Comparison of ENCODE assay signal across 10 cellular contexts in the genomic region with DNA sequence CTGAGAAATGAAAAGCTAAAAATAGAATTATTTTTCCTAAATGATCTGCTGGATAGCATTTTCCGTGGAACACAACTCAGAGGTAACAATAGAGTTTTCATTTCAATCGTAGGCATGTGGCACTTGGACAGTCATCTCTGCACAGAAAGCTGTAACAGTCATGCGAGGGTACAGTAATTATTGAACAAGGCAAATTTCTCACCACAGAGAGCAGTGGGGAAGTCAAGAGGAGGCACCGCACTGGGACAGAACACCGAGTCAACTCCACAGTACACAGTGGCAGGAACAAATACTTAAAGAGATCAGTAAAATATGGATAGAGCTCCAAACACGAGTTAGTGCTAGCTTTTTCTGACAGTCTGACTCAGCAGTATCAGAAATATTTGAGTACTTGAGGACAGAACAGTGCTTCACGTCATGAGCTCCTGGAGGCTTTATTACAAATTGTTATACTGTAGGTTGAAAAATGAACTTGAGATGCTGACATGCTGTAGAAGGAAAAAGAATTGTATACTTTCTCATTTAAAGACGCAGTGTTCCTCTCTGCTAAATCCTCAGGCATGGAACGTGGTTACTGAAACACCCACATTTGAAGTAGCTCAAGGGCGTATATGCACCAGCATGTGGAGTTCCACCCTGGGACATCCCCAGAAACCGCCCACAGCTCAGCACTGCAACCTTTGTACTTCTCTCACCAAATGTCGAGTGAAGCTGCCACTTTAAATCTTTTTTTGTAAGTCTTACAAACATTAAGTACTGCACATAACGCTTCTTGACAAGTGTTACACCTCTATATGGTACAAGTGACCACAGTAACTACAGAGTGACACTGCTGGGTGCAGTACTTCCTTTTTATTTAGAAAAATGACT. TPM values are rescaled to one million over a fixed set of nuclear protein-coding genes. Genes with fewer than 3 reads are reported as not detected.
A peak's percentile ranks its signal among the peaks of the same experiment; 100 is the strongest.
DNase-seq lines count a peak whose midpoint lies in the region; ATAC-seq and TF ChIP-seq lines count a peak whose summit lies in the region.
"Had no signal": no experiment of that assay in that cellular context is flagged by ENCODE, and none has a peak within 500 bp of the region (broad histone marks: within the 10 kb centered on the region; RNA-seq: fewer than 3 reads in every experiment).

No MANE protein-coding gene starts in this region.

- peak; percentile 85 to 86 for ATAC-seq in stimulated activated naive B cell treated with anti-CD40 and anti-IgM and Interleukin-4, amounts not matched to agents 10 μg/mL and 1 μg/mL and 100 μg/mL, for 72 hours (replicated peaks)
- no peak for ATAC-seq in psoas muscle
- ATAC-seq: left lung had no signal

- TF ChIP-seq CTCF in psoas muscle (IDR thresholded peaks at IDR 0.05) = no peak

- H3K36me3 ChIP-seq in psoas muscle (ENCODE audit: insufficient read depth in 1 of 2, low read depth in 1 of 2) = peaks cover 10 to 87% of the 10 kb centered on the region in 2 donors

- H3K9me3 Mint-ChIP-seq in immature natural killer cell = no peaks in the 10 kb centered on the region
- H3K9me3 Mint-ChIP-seq in stimulated activated naive B cell treated with anti-CD40 and anti-IgM and Interleukin-4, amounts not matched to agents 10 μg/mL and 1 μg/mL and 100 μg/mL, for 72 hours = no peaks in the 10 kb centered on the region

- H3K27me3 ChIP-seq in psoas muscle (ENCODE audit: insufficient read depth in 3 of 3, low read length in 2 of 3) = no peaks in the 10 kb centered on the region
- H3K27me3 ChIP-seq: left lung had no signal

- H3K4me3 Mint-ChIP-seq in immature natural killer cell = peak overlapping the region; percentile 79 to 96 (median 84)
- H3K4me3 Mint-ChIP-seq in stimulated activated naive B cell treated with anti-CD40 and anti-IgM and Interleukin-4, amounts not matched to agents 10 μg/mL and 1 μg/mL and 100 μg/mL, for 72 hours = no peak overlapping the region

- peaks cover 12 to 35% (median 33%) of the 10 kb centered on the region in 3 donors for H3K27me3 Mint-ChIP-seq in immature natural killer cell (ENCODE audit: low read depth in 3 of 3)
- no peaks in the 10 kb centered on the region for H3K27me3 Mint-ChIP-seq in stimulated activated naive B cell treated with anti-CD40 and anti-IgM and Interleukin-4, amounts not matched to agents 10 μg/mL and 1 μg/mL and 100 μg/mL, for 72 hours

- H3K27ac Mint-ChIP-seq in immature natural killer cell = peak overlapping the region; percentile 98 to 100 (median 99)
- H3K27ac Mint-ChIP-seq in stimulated activated naive B cell treated with anti-CD40 and anti-IgM and Interleukin-4, amounts not matched to agents 10 μg/mL and 1 μg/mL and 100 μg/mL, for 72 hours = no peak overlapping the region

- peaks cover 99 to 100% of the 10 kb centered on the region in 2 donors for H3K4me1 Mint-ChIP-seq in immature natural killer cell
- peaks cover 16 to 30% of the 10 kb centered on the region in 2 donors for H3K4me1 Mint-ChIP-seq in stimulated activated naive B cell treated with anti-CD40 and anti-IgM and Interleukin-4, amounts not matched to agents 10 μg/mL and 1 μg/mL and 100 μg/mL, for 72 hours

- DNase-seq in activated CD8-positive, alpha-beta memory T cell treated with anti-CD3 and anti-CD28 coated beads for 4 hours (ENCODE audit: low read depth in 2 of 2) = peak; percentile 25 to 33
- no peak for DNase-seq in activated CD8-positive, alpha-beta memory T cell treated with anti-CD3 and anti-CD28 coated beads for 24 hours
- peak; percentile 51 to 64 for DNase-seq in activated CD4-positive, alpha-beta T cell treated with anti-CD3 and anti-CD28 coated beads, Interleukin-2, amount 50 U/mL, for 48 hours
- DNase-seq in immature natural killer cell (peak; percentile 79 to 85 (median 83)), psoas muscle (no peak), SIG-M5 treated with dmso at 0.1 percent for 504 hours (lab: John Stamatoyannopoulos, UW; ENCODE audit: unreplicated experiment) (no peak), GM03348 (ENCODE audit: low spot score) (no peak)
- peak; percentile 31 for DNase-seq in stimulated activated naive B cell treated with anti-CD40 and anti-IgM and Interleukin-4, amounts not matched to agents 10 μg/mL and 1 μg/mL and 100 μg/mL, for 72 hours
- DNase-seq: left lung, T-helper 9 cell had no signal

- H3K27ac ChIP-seq in psoas muscle = no peak overlapping the region

- H3K4me1 ChIP-seq in psoas muscle = no peaks in the 10 kb centered on the region

- no peak overlapping the region for H3K4me3 ChIP-seq in psoas muscle
- H3K4me3 ChIP-seq: left lung had no signal

- 74 to 84% (median 79%) methylated on average over 13 of the region's 13 CpGs for WGBS in psoas muscle, 3 donors

- H3K9me3 ChIP-seq in psoas muscle = no peaks in the 10 kb centered on the region
- H3K9me3 ChIP-seq: left lung had no signal

- peaks cover 31 to 43% (median 31%) of the 10 kb centered on the region in 3 donors for H3K36me3 Mint-ChIP-seq in immature natural killer cell
- peaks cover 41 to 64% of the 10 kb centered on the region in 2 donors for H3K36me3 Mint-ChIP-seq in stimulated activated naive B cell treated with anti-CD40 and anti-IgM and Interleukin-4, amounts not matched to agents 10 μg/mL and 1 μg/mL and 100 μg/mL, for 72 hours

- intact Hi-C loops in psoas muscle (cut with DNase I) = no loop called here

RNA-seq across cellular contexts. Expression of gene YPEL1, which starts 27.4 kb away (rescaled TPM):
- 100 to 1,000 TPM in 2 of 3 donors, 10 to 100 TPM in 1; 72.9 to 100 (median 100) TPM for polyA plus RNA-seq in immature natural killer cell
- 10 to 100 TPM in 2 of 4 donors, 1 to 10 TPM in 2; 2.9 to 21.9 (median 10.3) TPM for total RNA-seq in psoas muscle
- 1 to 10 TPM in 2 of 3 donors, under 1 TPM in 1; 0.72 to 4.6 (median 3.8) TPM for polyA plus RNA-seq in psoas muscle

Comparison
In these comparisons a context has a peak if more than half of its experiments do, and no peak if none do; other contexts are left out.
1. DNase-seq: peak in activated CD8-positive, alpha-beta memory T cell treated with anti-CD3 and anti-CD28 coated beads for 4 hours (2 of 2), activated CD4-positive, alpha-beta T cell treated with anti-CD3 and anti-CD28 coated beads, Interleukin-2, amount 50 U/mL, for 48 hours (2 of 2), immature natural killer cell (3 of 3) and stimulated activated naive B cell treated with anti-CD40 and anti-IgM and Interleukin-4, amounts not matched to agents 10 μg/mL and 1 μg/mL and 100 μg/mL, for 72 hours (single experiment); none in activated CD8-positive, alpha-beta memory T cell treated with anti-CD3 and anti-CD28 coated beads for 24 hours (single experiment), psoas muscle (0 of 2), SIG-M5 treated with dmso at 0.1 percent for 504 hours (single experiment) and GM03348 (single experiment).
2. H3K4me3 Mint-ChIP-seq: peak in immature natural killer cell (5 of 5); none in stimulated activated naive B cell treated with anti-CD40 and anti-IgM and Interleukin-4, amounts not matched to agents 10 μg/mL and 1 μg/mL and 100 μg/mL, for 72 hours (0 of 2).
3. ATAC-seq: peak in stimulated activated naive B cell treated with anti-CD40 and anti-IgM and Interleukin-4, amounts not matched to agents 10 μg/mL and 1 μg/mL and 100 μg/mL, for 72 hours (2 of 2); none in psoas muscle (0 of 4).
4. RNA of gene YPEL1, which starts 27.4 kb away (polyA plus RNA-seq): 72.9 to 100 TPM in immature natural killer cell; 0.72 to 4.6 TPM in psoas muscle; every median in the first group is over 10 times any median in the second.